19 cellular contexts compared by ENCODE assay signal in genomic region chrX:9966775-9967408, GRCh38. TPM values are rescaled to one million over a fixed set of nuclear protein-coding genes. Genes with fewer than 3 reads are reported as not detected.
DNase-seq lines count a peak whose midpoint lies in the region; ATAC-seq and TF ChIP-seq lines count a peak whose summit lies in the region.
"Had no signal": no experiment of that assay in that cellular context is flagged by ENCODE, and none has a peak within 500 bp of the region (broad histone marks: within the 10 kb centered on the region; RNA-seq: fewer than 3 reads in every experiment).

TSS of gene CLDN34 (plus strand) at chrX:9967358. CDS start at chrX:9967358, 0 bp downstream.

- no peak within 1 kb of the TSS for H3K4me3 Mint-ChIP-seq in natural killer cell
- H3K4me3 Mint-ChIP-seq: CD4-positive, alpha-beta T cell had no signal

- DNase-seq in DMS53 (lab: John Stamatoyannopoulos, UW) (peak; percentile 52), dermis blood vessel endothelial cell (peak; percentile 5), natural killer cell (no peak), HEK293T (ENCODE audit: extremely low spot score) (no peak), NCI-H2081 (lab: John Stamatoyannopoulos, UW) (no peak)
- no peak for DNase-seq in activated effector memory CD4-positive, alpha-beta T cell treated with Interleukin-2 at 50 U/mL for 16 hours
- DNase-seq: AML-193; Caco-2; CD4-positive, alpha-beta T cell; DMS153; DND-41; GM23248 had no signal

- H3K27ac Mint-ChIP-seq in natural killer cell = no peak within 1 kb of the TSS
- H3K27ac Mint-ChIP-seq: CD4-positive, alpha-beta T cell had no signal

- H3K27ac ChIP-seq in KMS-11 (no peak within 1 kb of the TSS), SU-DHL-6 (ENCODE audit: low read depth, low read length) (no peak within 1 kb of the TSS)
- H3K27ac ChIP-seq: 22Rv1, A549, C4-2B, GM23248 had no signal

- no peaks in the 10 kb centered on the region for H3K36me3 Mint-ChIP-seq in natural killer cell

- CTCF ChIA-PET in HEK293T (lab: Yijun Ruan, JAX) = no interaction called here

- H3K9me3 Mint-ChIP-seq in natural killer cell = no peaks in the 10 kb centered on the region
- H3K9me3 Mint-ChIP-seq: CD4-positive, alpha-beta T cell had no signal

- ATAC-seq in natural killer cell = no peak
- ATAC-seq: A549 had no signal

- H3K4me3 ChIP-seq in KMS-11 (IDR thresholded peaks at IDR 0.05; ENCODE audit: insufficient read depth, low read depth, low read length) (no peak within 1 kb of the TSS), SU-DHL-6 (ENCODE audit: insufficient read depth, low read length, poor library complexity, severe bottlenecking) (no peak within 1 kb of the TSS)
- H3K4me3 ChIP-seq: A549, GM23248, HAP-1 had no signal

- H3K9me2 ChIP-seq in SU-DHL-6 (replicated peaks; ENCODE audit: insufficient read depth, low read length) = no peaks in the 10 kb centered on the region

- H3K27me3 ChIP-seq in KMS-11 (ENCODE audit: insufficient read depth, low read depth) = no peaks in the 10 kb centered on the region
- no peaks in the 10 kb centered on the region for H3K27me3 ChIP-seq in SU-DHL-6 (ENCODE audit: low read length)

- peak; percentile 52; the same call in 1 of the 2 replicates for TF ChIP-seq CTCF in KMS-11 (conservative IDR thresholded peaks at IDR 0.05; ENCODE audit: low read depth, low read length)
- peak; percentile 13 for TF ChIP-seq CTCF in SU-DHL-6 (IDR thresholded peaks at IDR 0.05; ENCODE audit: insufficient read depth, low read length, poor library complexity, severe bottlenecking)
- TF ChIP-seq CTCF in natural killer cell (IDR thresholded peaks at IDR 0.05) = no peak

- POLR2A ChIA-PET in HEK293T (lab: Yijun Ruan, JAX) = no interaction called here

- no peaks in the 10 kb centered on the region for H3F3A ChIP-seq in SU-DHL-6 (ENCODE audit: insufficient read depth)

- no peaks in the 10 kb centered on the region for H3K4me1 ChIP-seq in KMS-11 (ENCODE audit: low read depth, poor library complexity, severe bottlenecking)
- H3K4me1 ChIP-seq: A549, Caco-2, HAP-1 had no signal

- intact Hi-C loops in natural killer cell (cut with micrococcal nuclease) = no loop called here

- no peaks in the 10 kb centered on the region for H3K9me3 ChIP-seq in SU-DHL-6 (ENCODE audit: insufficient read depth, low read length)
- H3K9me3 ChIP-seq: A549, Caco-2, HAP-1 had no signal

- H3K4me1 Mint-ChIP-seq in natural killer cell = no peaks in the 10 kb centered on the region

- H3K36me3 ChIP-seq in KMS-11 (ENCODE audit: insufficient read depth) = no peaks in the 10 kb centered on the region
- H3K36me3 ChIP-seq in SU-DHL-6 (ENCODE audit: low read length) = no peaks in the 10 kb centered on the region
- H3K36me3 ChIP-seq: HAP-1 had no signal

- H2AFZ ChIP-seq in KMS-11 (ENCODE audit: low read depth) (no peak within 1 kb of the TSS), SU-DHL-6 (ENCODE audit: low read depth, low read length, severe bottlenecking) (no peak within 1 kb of the TSS)
- H2AFZ ChIP-seq: GM23248 had no signal

- no peak within 1 kb of the TSS for H3K9ac ChIP-seq in KMS-11
- H3K9ac ChIP-seq in SU-DHL-6 (ENCODE audit: low read length) = no peak within 1 kb of the TSS
- H3K9ac ChIP-seq: GM23248 had no signal

- H3K27me3 Mint-ChIP-seq in natural killer cell (ENCODE audit: low read depth in 2 of 2) = peaks cover 6 to 9% of the 10 kb centered on the region in 2 donors

- H3K79me2 ChIP-seq in KMS-11 (ENCODE audit: insufficient read depth, low read depth) = no peaks in the 10 kb centered on the region
- H3K79me2 ChIP-seq in SU-DHL-6 (ENCODE audit: insufficient read depth, low read length) = no peaks in the 10 kb centered on the region

- H3K4me2 ChIP-seq in KMS-11 (no peak within 1 kb of the TSS), SU-DHL-6 (ENCODE audit: low read depth, low read length, poor library complexity, severe bottlenecking) (no peak within 1 kb of the TSS)
- H3K4me2 ChIP-seq: A549 had no signal

- H4K20me1 ChIP-seq in KMS-11 (ENCODE audit: insufficient read depth) = no peaks in the 10 kb centered on the region
- H4K20me1 ChIP-seq in SU-DHL-6 (ENCODE audit: low read depth, low read length) = no peaks in the 10 kb centered on the region

TF ChIP-seq in HEK293T, 16 proteins besides CTCF, POLR2A, EP300 and RAD21:
- TF ChIP-seq L3MBTL2 (conservative IDR thresholded peaks at IDR 0.05) (no peak), FOXK2 (IDR thresholded peaks at IDR 0.05) (no peak), ELF4 (IDR thresholded peaks at IDR 0.05) (no peak), FOXA1 (IDR thresholded peaks at IDR 0.05) (no peak), HDGF (IDR thresholded peaks at IDR 0.05; ENCODE audit: borderline replicate concordance) (no peak), NFRKB (IDR thresholded peaks at IDR 0.05) (no peak), LEF1 (IDR thresholded peaks at IDR 0.05; ENCODE audit: borderline replicate concordance) (no peak), SP1 (IDR thresholded peaks at IDR 0.05) (no peak), TARDBP (IDR thresholded peaks at IDR 0.05) (no peak), FOXM1 (IDR thresholded peaks at IDR 0.05; ENCODE audit: borderline replicate concordance) (no peak), SUZ12 (IDR thresholded peaks at IDR 0.05) (no peak), PKNOX1 (IDR thresholded peaks at IDR 0.05) (no peak), BHLHE40 (IDR thresholded peaks at IDR 0.05; ENCODE audit: borderline replicate concordance) (no peak), ZNF384 (IDR thresholded peaks at IDR 0.05) (no peak), CTBP1 (IDR thresholded peaks at IDR 0.05; ENCODE audit: borderline replicate concordance) (no peak), ARNT (IDR thresholded peaks at IDR 0.05) (no peak)

RNA-seq across cellular contexts. Expression of gene CLDN34, which starts in this region (rescaled TPM):
- total RNA-seq in dermis blood vessel endothelial cell = not detected in 2 replicates
- not detected for total RNA-seq in natural killer cell
- total RNA-seq: Caco-2; CD4-positive, alpha-beta T cell; GM23248; H4 had no signal

Comparison
In these comparisons a context has a peak if more than half of its experiments do, and no peak if none do; other contexts are left out.
1. Peak in DNase-seq in dermis blood vessel endothelial cell; RNA of the gene not detected or under 1 TPM.